8 cellular contexts compared by ENCODE assay signal in the genomic region with DNA sequence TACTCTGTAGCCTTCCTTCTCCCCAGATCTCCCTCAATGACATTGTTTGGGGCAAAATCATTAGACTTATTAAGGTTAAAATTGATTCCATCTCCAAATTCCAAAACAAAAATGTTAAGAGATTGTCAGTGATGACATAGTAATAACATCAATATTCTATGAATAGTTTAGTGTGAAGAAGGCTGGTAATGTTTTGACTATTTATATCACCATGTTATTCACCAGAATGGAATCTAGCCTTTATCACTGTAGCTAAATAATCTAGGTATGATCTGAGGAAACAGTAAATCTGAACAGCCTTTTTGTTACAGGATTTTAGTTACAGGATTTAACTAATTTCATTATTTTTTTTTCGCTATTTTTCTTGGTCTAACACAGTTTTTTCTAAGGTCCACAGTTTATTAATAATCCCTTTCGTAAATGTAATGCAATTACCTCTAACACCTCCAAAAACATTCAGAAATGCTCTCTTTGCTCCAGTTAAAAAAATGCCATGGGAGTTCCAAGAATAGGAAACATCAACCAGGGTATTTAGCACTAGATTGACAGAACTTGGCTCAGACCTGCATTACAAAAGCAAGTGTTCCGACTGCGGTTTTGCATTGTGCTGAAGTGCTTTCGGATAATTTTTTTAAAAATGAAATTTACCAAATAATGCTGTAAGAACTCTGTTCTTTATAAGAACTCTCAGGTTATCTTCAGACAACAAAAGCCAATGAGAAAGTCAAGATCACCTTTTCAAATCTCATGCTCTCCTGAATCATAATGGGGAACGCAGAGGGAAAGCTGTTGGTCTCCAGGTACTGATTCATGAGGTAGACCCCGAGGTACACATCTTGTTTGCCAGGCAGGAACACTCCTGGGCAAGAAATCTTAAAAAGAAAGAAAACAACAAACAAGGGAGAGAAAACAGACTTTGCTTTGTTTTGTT. TPM values are rescaled to one million over a fixed set of nuclear protein-coding genes. Genes with fewer than 3 reads are reported as not detected.
A peak's percentile ranks its signal among the peaks of the same experiment; 100 is the strongest.
DNase-seq lines count a peak whose midpoint lies in the region; ATAC-seq, FAIRE-seq and TF ChIP-seq lines count a peak whose summit lies in the region.

No MANE protein-coding gene starts in this region.

- peak; percentile 8 for ATAC-seq in HG03064 (IDR thresholded peaks at IDR 0.05; ENCODE audit: low read depth, unreplicated experiment)
- no peak for ATAC-seq in upper lobe of right lung

- intact Hi-C loops in adrenal gland (cut with DNase I) = loop anchor here in 1 of 2 donors (5.0 kb wide), 1 partner anchor 81 kb away; the partner anchor contains the start of gene AK3
- intact Hi-C loops in upper lobe of right lung (cut with DNase I) = no loop called here

- TF ChIP-seq POLR2A in adrenal gland (IDR thresholded peaks at IDR 0.05) = no peak

- H3K4me3 ChIP-seq in adrenal gland (peak overlapping the region in 2 of 4 donors; percentile 71 to 72), upper lobe of right lung (peak overlapping the region; percentile 81), small intestine (ENCODE audit: low read depth in 1 of 2, low read length in 2 of 2) (peak overlapping the region in 1 of 2 donors; percentile 56)

- no peaks in the 10 kb centered on the region for H3K27me3 ChIP-seq in adrenal gland
- no peaks in the 10 kb centered on the region for H3K27me3 ChIP-seq in upper lobe of right lung
- no peaks in the 10 kb centered on the region for H3K27me3 ChIP-seq in small intestine (ENCODE audit: control insufficient read depth in 2 of 2, insufficient read depth in 2 of 2, low read length in 2 of 2)

- FAIRE-seq in small intestine (lab: Jason Lieb, UNC) = no peak

- no peaks in the 10 kb centered on the region for H3K36me3 ChIP-seq in adrenal gland (replicated peaks in 1 of 2)
- no peaks in the 10 kb centered on the region for H3K36me3 ChIP-seq in upper lobe of right lung
- H3K36me3 ChIP-seq in small intestine (ENCODE audit: control insufficient read depth in 2 of 2, insufficient read depth in 2 of 2, low read length in 2 of 2) = no peaks in the 10 kb centered on the region

- 19 to 25% (median 21%) methylated on average over 7 of the region's 7 CpGs for WGBS in adrenal gland, 4 donors
- 42 to 56% (median 53%) methylated on average over 7 of the region's 7 CpGs for WGBS in small intestine, 3 donors

- H3K4me1 ChIP-seq in adrenal gland (replicated peaks in 1 of 2) (peaks cover 10 to 24% of the 10 kb centered on the region in 2 donors), upper lobe of right lung (peaks cover 37% of the 10 kb centered on the region), small intestine (ENCODE audit: control insufficient read depth in 2 of 2, insufficient read depth in 1 of 2, low read depth in 1 of 2, low read length in 1 of 2) (peaks cover 3 to 15% of the 10 kb centered on the region in 2 donors)

- H3K9me3 ChIP-seq in adrenal gland (replicated peaks in 1 of 3) = no peaks in the 10 kb centered on the region
- no peaks in the 10 kb centered on the region for H3K9me3 ChIP-seq in upper lobe of right lung
- H3K9me3 ChIP-seq in small intestine (ENCODE audit: control insufficient read depth, low read depth) = no peaks in the 10 kb centered on the region

- H3K27ac ChIP-seq in adrenal gland (peak overlapping the region in 3 of 5 donors; percentile 59 to 87 (median 85)), upper lobe of right lung (peak overlapping the region; percentile 85), small intestine (ENCODE audit: low read depth in 1 of 2, low read length in 1 of 2) (peak overlapping the region in 1 of 2 donors; percentile 93)

- TF ChIP-seq CTCF in adrenal gland (IDR thresholded peaks at IDR 0.05) = no peak
- no peak for TF ChIP-seq CTCF in upper lobe of right lung (IDR thresholded peaks at IDR 0.05)

- DNase-seq in Daoy (ENCODE audit: low read depth) (peak; percentile 21), adrenal gland (no peak), kidney tubule cell (ENCODE audit: low spot score) (peak; percentile 53), upper lobe of right lung (no peak), NCI-H526 (lab: John Stamatoyannopoulos, UW) (no peak), putamen (ENCODE audit: low spot score) (no peak), small intestine (no peak)

RNA-seq across cellular contexts. Expression of gene PLPP6, which starts 0.7 kb away (rescaled TPM):
- 5.7 and 9.0 TPM in 2 replicates for total RNA-seq in Daoy (2014; rRNA removed; shearing (Covaris generic))
- total RNA-seq in adrenal gland (10 to 100 TPM in 6 of 8 donors, 1 to 10 TPM in 2; 7.9 to 17.1 (median 11.3) TPM), upper lobe of right lung (5.5 TPM)
- polyA plus RNA-seq in adrenal gland (10 to 100 TPM in 1 of 3 donors, 1 to 10 TPM in 2; 2.2 to 12.1 (median 3.9) TPM), small intestine (1 to 10 TPM; 5.1 to 7.8 (median 7.3) TPM)

RNA-seq across cellular contexts. Expression of gene SPATA6L, which starts 4.8 kb away (rescaled TPM):
- total RNA-seq in Daoy (2014; rRNA removed; shearing (Covaris generic)) = 1.0 and 3.1 TPM in 2 replicates
- 1 to 10 TPM in 7 of 8 donors, under 1 TPM in 1; 0.55 to 8.3 (median 2.8) TPM for total RNA-seq in adrenal gland
- polyA plus RNA-seq in adrenal gland = 1 to 10 TPM in 1 of 3 donors, under 1 TPM in 2; 0.91 to 3.4 (median 0.95) TPM
- 12.6 TPM for total RNA-seq in upper lobe of right lung
- 1 to 10 TPM in 2 of 3 donors, under 1 TPM in 1; 0.54 to 6.9 (median 3.4) TPM for polyA plus RNA-seq in small intestine

RNA-seq across cellular contexts. Expression of gene CDC37L1, which starts 17.9 kb away (rescaled TPM):
- 30.9 and 56.1 TPM in 2 replicates for total RNA-seq in Daoy (2014; rRNA removed; shearing (Covaris generic))
- 10 to 100 TPM; 16.5 to 46.2 (median 28.3) TPM for total RNA-seq in adrenal gland
- polyA plus RNA-seq in adrenal gland = 10 to 100 TPM; 10.9 to 31.4 (median 11.1) TPM
- 23.6 TPM for total RNA-seq in upper lobe of right lung
- polyA plus RNA-seq in small intestine = 1 to 10 TPM; 5.6 to 8.9 (median 7.8) TPM

Comparison
In these comparisons a context has a peak if more than half of its experiments do, and no peak if none do; other contexts are left out.
1. DNase-seq: peak in Daoy (single experiment) and kidney tubule cell (single experiment); none in adrenal gland (0 of 7), upper lobe of right lung (single experiment), NCI-H526 (0 of 2), putamen (single experiment) and small intestine (single experiment).